In genomic region chr2:127082974-127083373, GRCh38 we compare ENCODE assay signal across 12 cellular contexts. TPM values are rescaled to one million over a fixed set of nuclear protein-coding genes. Genes with fewer than 3 reads are reported as not detected.
DNase-seq lines count a peak whose midpoint lies in the region; TF ChIP-seq lines count a peak whose summit lies in the region.
"Had no signal": no experiment of that assay in that cellular context is flagged by ENCODE, and none has a peak within 500 bp of the region (broad histone marks: within the 10 kb centered on the region; RNA-seq: fewer than 3 reads in every experiment).

No MANE protein-coding gene starts in this region.

- 77% methylated on average over 8 of the region's 8 CpGs for WGBS in smooth muscle cell (ENCODE audit: low lambda C conversion rate)

- no peaks in the 10 kb centered on the region for H3K27me3 ChIP-seq in smooth muscle cell (ENCODE audit: low read depth)
- H3K27me3 ChIP-seq: neural progenitor cell had no signal

- H3K9me3 Mint-ChIP-seq in T-helper 1 cell treated with Interleukin-12 subunit alpha and Interleukin-12 subunit beta and Interleukin-4 antibody, amounts not matched to agents 30 μg/mL and 1 μg/mL, for 36 hours = no peaks in the 10 kb centered on the region
- no peaks in the 10 kb centered on the region for H3K9me3 Mint-ChIP-seq in activated T-helper 2 cell treated with anti-CD3 and anti-CD28 coated beads, Interferon-gamma antibody, Interleukin-2, Interleukin-4, amounts not matched to agents 10 μg/mL and 5 μg/mL and 100 μg/mL, durations not matched to agents 14 hours and 24 hours and 36 hours

- TF ChIP-seq CTCF in fibroblast of villous mesenchyme (IDR thresholded peaks at IDR 0.05; ENCODE audit: insufficient read depth, low read depth, low read length) (no peak), smooth muscle cell (IDR thresholded peaks at IDR 0.05; ENCODE audit: borderline replicate concordance, insufficient read depth, poor library complexity, severe bottlenecking) (no peak)

- H3K27me3 Mint-ChIP-seq in T-helper 1 cell treated with Interleukin-12 subunit alpha and Interleukin-12 subunit beta and Interleukin-4 antibody, amounts not matched to agents 30 μg/mL and 1 μg/mL, for 36 hours (ENCODE audit: low read depth) = no peaks in the 10 kb centered on the region
- no peaks in the 10 kb centered on the region for H3K27me3 Mint-ChIP-seq in activated T-helper 2 cell treated with anti-CD3 and anti-CD28 coated beads, Interferon-gamma antibody, Interleukin-2, Interleukin-4, amounts not matched to agents 10 μg/mL and 5 μg/mL and 100 μg/mL, durations not matched to agents 14 hours and 24 hours and 36 hours (ENCODE audit: low read depth)

- intact Hi-C loops in activated T-helper 2 cell treated with anti-CD3 and anti-CD28 coated beads, Interferon-gamma antibody, Interleukin-2, Interleukin-4, amounts not matched to agents 10 μg/mL and 5 μg/mL and 100 μg/mL, durations not matched to agents 14 hours and 24 hours and 36 hours (cut with micrococcal nuclease) = loop anchor here (5.0 to 10.0 kb wide), 3 partner anchors 212 to 426 kb away; partner anchors contain the start of genes ERCC3 and GYPC

- H3K4me2 ChIP-seq in smooth muscle cell = peak overlapping the region; percentile 66
- H3K4me2 ChIP-seq: neural progenitor cell had no signal

- H3K79me2 ChIP-seq in smooth muscle cell (ENCODE audit: low read depth) = peaks cover 41% of the 10 kb centered on the region

- no peaks in the 10 kb centered on the region for H3K36me3 ChIP-seq in smooth muscle cell (ENCODE audit: low read depth)
- H3K36me3 ChIP-seq: neural progenitor cell had no signal

- no peaks in the 10 kb centered on the region for H3K9me3 ChIP-seq in smooth muscle cell (replicated peaks; ENCODE audit: low read depth)

- H4K20me1 ChIP-seq in smooth muscle cell (ENCODE audit: low read depth) = peaks cover 100% of the 10 kb centered on the region

- peak overlapping the region; percentile 37 for H3K4me3 Mint-ChIP-seq in T-helper 1 cell treated with Interleukin-12 subunit alpha and Interleukin-12 subunit beta and Interleukin-4 antibody, amounts not matched to agents 30 μg/mL and 1 μg/mL, for 36 hours
- H3K4me3 Mint-ChIP-seq in activated T-helper 2 cell treated with anti-CD3 and anti-CD28 coated beads, Interferon-gamma antibody, Interleukin-2, Interleukin-4, amounts not matched to agents 10 μg/mL and 5 μg/mL and 100 μg/mL, durations not matched to agents 14 hours and 24 hours and 36 hours (ENCODE audit: low read depth) = peak overlapping the region; percentile 28
- H3K4me3 Mint-ChIP-seq: neural progenitor cell had no signal

- H3K36me3 Mint-ChIP-seq in T-helper 1 cell treated with Interleukin-12 subunit alpha and Interleukin-12 subunit beta and Interleukin-4 antibody, amounts not matched to agents 30 μg/mL and 1 μg/mL, for 36 hours (ENCODE audit: low read depth) = no peaks in the 10 kb centered on the region
- no peaks in the 10 kb centered on the region for H3K36me3 Mint-ChIP-seq in activated T-helper 2 cell treated with anti-CD3 and anti-CD28 coated beads, Interferon-gamma antibody, Interleukin-2, Interleukin-4, amounts not matched to agents 10 μg/mL and 5 μg/mL and 100 μg/mL, durations not matched to agents 14 hours and 24 hours and 36 hours (ENCODE audit: low read depth)

- H3K4me1 Mint-ChIP-seq in T-helper 1 cell treated with Interleukin-12 subunit alpha and Interleukin-12 subunit beta and Interleukin-4 antibody, amounts not matched to agents 30 μg/mL and 1 μg/mL, for 36 hours (ENCODE audit: low read depth) = peaks cover 54% of the 10 kb centered on the region
- peaks cover 57% of the 10 kb centered on the region for H3K4me1 Mint-ChIP-seq in activated T-helper 2 cell treated with anti-CD3 and anti-CD28 coated beads, Interferon-gamma antibody, Interleukin-2, Interleukin-4, amounts not matched to agents 10 μg/mL and 5 μg/mL and 100 μg/mL, durations not matched to agents 14 hours and 24 hours and 36 hours (ENCODE audit: low read depth)

- H3F3A ChIP-seq in smooth muscle cell (ENCODE audit: low read depth) = peaks cover 30% of the 10 kb centered on the region

- no peak overlapping the region for H3K27ac ChIP-seq in smooth muscle cell (ENCODE audit: low read depth)
- H3K27ac ChIP-seq: neural progenitor cell had no signal

- DNase-seq in T-helper 1 cell (no peak), fibroblast of villous mesenchyme (ENCODE audit: low read depth) (peak; percentile 83), smooth muscle cell (lab: John Stamatoyannopoulos, UW; ENCODE audit: unreplicated experiment) (no peak), NAMALWA (ENCODE audit: low spot score) (no peak), GOT3 (lab: John Stamatoyannopoulos, UW) (no peak)
- no peak for DNase-seq in activated T-helper 2 cell treated with anti-CD3 and anti-CD28 coated beads, Interferon-gamma antibody, Interleukin-2, Interleukin-4, amounts not matched to agents 10 μg/mL and 5 μg/mL and 100 μg/mL, durations not matched to agents 14 hours and 24 hours and 36 hours (ENCODE audit: low spot score)
- DNase-seq in activated CD4-positive, alpha-beta T cell treated with anti-CD3 and anti-CD28 coated beads for 4 hours = no peak
- DNase-seq: 8988T, NCI-H1694 treated with DMSO at 0.1 percent for 48 hours, SW 1271 had no signal

- no peak overlapping the region for H3K4me3 ChIP-seq in fibroblast of villous mesenchyme (ENCODE audit: low read depth, low read length)
- no peak overlapping the region for H3K4me3 ChIP-seq in smooth muscle cell
- H3K4me3 ChIP-seq: neural progenitor cell had no signal

- H2AFZ ChIP-seq in smooth muscle cell (ENCODE audit: low read depth) = no peak overlapping the region
- H2AFZ ChIP-seq: neural progenitor cell had no signal

- peak overlapping the region; percentile 78 for H3K27ac Mint-ChIP-seq in T-helper 1 cell treated with Interleukin-12 subunit alpha and Interleukin-12 subunit beta and Interleukin-4 antibody, amounts not matched to agents 30 μg/mL and 1 μg/mL, for 36 hours
- peak overlapping the region; percentile 66 for H3K27ac Mint-ChIP-seq in activated T-helper 2 cell treated with anti-CD3 and anti-CD28 coated beads, Interferon-gamma antibody, Interleukin-2, Interleukin-4, amounts not matched to agents 10 μg/mL and 5 μg/mL and 100 μg/mL, durations not matched to agents 14 hours and 24 hours and 36 hours

- peaks cover 42% of the 10 kb centered on the region for H3K4me1 ChIP-seq in smooth muscle cell (ENCODE audit: low read depth)

- H3K9ac ChIP-seq in smooth muscle cell (ENCODE audit: low read depth) = no peak overlapping the region
- H3K9ac ChIP-seq: neural progenitor cell had no signal

RNA-seq across cellular contexts. Expression of gene BIN1, which starts 24.0 kb away (rescaled TPM):
- 48.1 and 51.7 TPM in 2 replicates for total RNA-seq in activated T-helper 2 cell treated with anti-CD3 and anti-CD28 coated beads, Interferon-gamma antibody, Interleukin-2, Interleukin-4, amounts not matched to agents 10 μg/mL and 5 μg/mL and 100 μg/mL, durations not matched to agents 14 hours and 24 hours and 36 hours
- 75.6 and 85.4 TPM in 2 replicates for total RNA-seq in fibroblast of villous mesenchyme
- 20.0 and 25.4 TPM in 2 replicates for total RNA-seq in smooth muscle cell
- polyA plus RNA-seq in smooth muscle cell = 31.9 and 32.4 TPM in 2 replicates
